1 cellular context compared by ENCODE assay signal in the genomic region with DNA sequence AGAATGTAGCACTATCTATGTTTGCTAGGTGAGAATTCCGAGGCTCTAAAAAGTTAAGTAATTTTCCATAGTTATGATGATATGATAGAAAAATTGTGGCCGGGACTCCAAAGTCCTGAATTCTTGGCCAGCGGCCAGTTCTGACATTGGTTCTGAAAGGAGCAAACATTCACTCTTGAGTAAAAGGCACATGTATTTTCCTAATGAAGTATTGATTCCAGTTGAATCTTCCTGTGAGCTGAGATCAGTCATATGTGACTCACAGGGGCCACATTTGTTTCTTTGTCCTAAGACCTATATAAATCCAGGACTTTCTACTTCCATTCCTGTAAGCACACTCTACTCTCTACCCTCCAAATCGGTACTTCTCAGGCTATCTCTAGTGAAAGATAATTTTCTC.
TF ChIP-seq lines count a peak whose summit lies in the region.

No MANE protein-coding gene starts in this region.

TF ChIP-seq in SK-N-SH, 30 proteins besides CTCF, POLR2A, EP300 and RAD21 (continued from another document):
- TF ChIP-seq SMC3 (IDR thresholded peaks at IDR 0.05; ENCODE audit: low read depth, low read length) (no peak), JUND (IDR thresholded peaks at IDR 0.05) (peak; percentile 69), MXI1 (IDR thresholded peaks at IDR 0.05; ENCODE audit: low read depth, low read length) (no peak), RXRA (IDR thresholded peaks at IDR 0.05; ENCODE audit: borderline replicate concordance, low read depth) (peak; percentile 45; the same call in 1 of the 2 replicates), FOXJ3 (CRISPR knock-in tag; IDR thresholded peaks at IDR 0.05) (no peak), GABPA (IDR thresholded peaks at IDR 0.05; ENCODE audit: low read depth) (no peak), TAF1 (IDR thresholded peaks at IDR 0.05; ENCODE audit: borderline replicate concordance, low read depth, low read length) (no peak), ELF1 (IDR thresholded peaks at IDR 0.05) (no peak), SIN3A (IDR thresholded peaks at IDR 0.05; ENCODE audit: borderline replicate concordance, low read depth, low read length) (no peak), TEAD4 (IDR thresholded peaks at IDR 0.05; ENCODE audit: borderline replicate concordance, insufficient read depth) (peak; percentile 30; the same call in 1 of the 2 replicates), POLR2AphosphoS5 (IDR thresholded peaks at IDR 0.05; ENCODE audit: low read depth, low read length) (no peak), FOSL2 (IDR thresholded peaks at IDR 0.05; ENCODE audit: borderline replicate concordance, low read depth) (peak; percentile 66), NFIC (IDR thresholded peaks at IDR 0.05; ENCODE audit: borderline replicate concordance) (peak; percentile 88), EZH2phosphoT487 (IDR thresholded peaks at IDR 0.05; ENCODE audit: borderline replicate concordance, low read depth) (no peak), FOXM1 (IDR thresholded peaks at IDR 0.05; ENCODE audit: low read depth) (no peak)
- TF ChIP-seq, protein P1, sequence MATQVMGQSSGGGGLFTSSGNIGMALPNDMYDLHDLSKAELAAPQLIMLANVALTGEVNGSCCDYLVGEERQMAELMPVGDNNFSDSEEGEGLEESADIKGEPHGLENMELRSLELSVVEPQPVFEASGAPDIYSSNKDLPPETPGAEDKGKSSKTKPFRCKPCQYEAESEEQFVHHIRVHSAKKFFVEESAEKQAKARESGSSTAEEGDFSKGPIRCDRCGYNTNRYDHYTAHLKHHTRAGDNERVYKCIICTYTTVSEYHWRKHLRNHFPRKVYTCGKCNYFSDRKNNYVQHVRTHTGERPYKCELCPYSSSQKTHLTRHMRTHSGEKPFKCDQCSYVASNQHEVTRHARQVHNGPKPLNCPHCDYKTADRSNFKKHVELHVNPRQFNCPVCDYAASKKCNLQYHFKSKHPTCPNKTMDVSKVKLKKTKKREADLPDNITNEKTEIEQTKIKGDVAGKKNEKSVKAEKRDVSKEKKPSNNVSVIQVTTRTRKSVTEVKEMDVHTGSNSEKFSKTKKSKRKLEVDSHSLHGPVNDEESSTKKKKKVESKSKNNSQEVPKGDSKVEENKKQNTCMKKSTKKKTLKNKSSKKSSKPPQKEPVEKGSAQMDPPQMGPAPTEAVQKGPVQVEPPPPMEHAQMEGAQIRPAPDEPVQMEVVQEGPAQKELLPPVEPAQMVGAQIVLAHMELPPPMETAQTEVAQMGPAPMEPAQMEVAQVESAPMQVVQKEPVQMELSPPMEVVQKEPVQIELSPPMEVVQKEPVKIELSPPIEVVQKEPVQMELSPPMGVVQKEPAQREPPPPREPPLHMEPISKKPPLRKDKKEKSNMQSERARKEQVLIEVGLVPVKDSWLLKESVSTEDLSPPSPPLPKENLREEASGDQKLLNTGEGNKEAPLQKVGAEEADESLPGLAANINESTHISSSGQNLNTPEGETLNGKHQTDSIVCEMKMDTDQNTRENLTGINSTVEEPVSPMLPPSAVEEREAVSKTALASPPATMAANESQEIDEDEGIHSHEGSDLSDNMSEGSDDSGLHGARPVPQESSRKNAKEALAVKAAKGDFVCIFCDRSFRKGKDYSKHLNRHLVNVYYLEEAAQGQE (IDR thresholded peaks at IDR 0.05; ENCODE audit: low read depth, low read length) = 0 out of 2 replicates have a peak, but pooled peaks have one; percentile 11
- TF ChIP-seq, protein P2, sequence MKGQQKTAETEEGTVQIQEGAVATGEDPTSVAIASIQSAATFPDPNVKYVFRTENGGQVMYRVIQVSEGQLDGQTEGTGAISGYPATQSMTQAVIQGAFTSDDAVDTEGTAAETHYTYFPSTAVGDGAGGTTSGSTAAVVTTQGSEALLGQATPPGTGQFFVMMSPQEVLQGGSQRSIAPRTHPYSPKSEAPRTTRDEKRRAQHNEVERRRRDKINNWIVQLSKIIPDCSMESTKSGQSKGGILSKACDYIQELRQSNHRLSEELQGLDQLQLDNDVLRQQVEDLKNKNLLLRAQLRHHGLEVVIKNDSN (IDR thresholded peaks at IDR 0.05; ENCODE audit: borderline replicate concordance, low read depth) = no peak
- TF ChIP-seq, protein P3, sequence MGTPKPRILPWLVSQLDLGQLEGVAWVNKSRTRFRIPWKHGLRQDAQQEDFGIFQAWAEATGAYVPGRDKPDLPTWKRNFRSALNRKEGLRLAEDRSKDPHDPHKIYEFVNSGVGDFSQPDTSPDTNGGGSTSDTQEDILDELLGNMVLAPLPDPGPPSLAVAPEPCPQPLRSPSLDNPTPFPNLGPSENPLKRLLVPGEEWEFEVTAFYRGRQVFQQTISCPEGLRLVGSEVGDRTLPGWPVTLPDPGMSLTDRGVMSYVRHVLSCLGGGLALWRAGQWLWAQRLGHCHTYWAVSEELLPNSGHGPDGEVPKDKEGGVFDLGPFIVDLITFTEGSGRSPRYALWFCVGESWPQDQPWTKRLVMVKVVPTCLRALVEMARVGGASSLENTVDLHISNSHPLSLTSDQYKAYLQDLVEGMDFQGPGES (IDR thresholded peaks at IDR 0.05; ENCODE audit: low read depth, low read length) = no peak
- TF ChIP-seq, protein P4, sequence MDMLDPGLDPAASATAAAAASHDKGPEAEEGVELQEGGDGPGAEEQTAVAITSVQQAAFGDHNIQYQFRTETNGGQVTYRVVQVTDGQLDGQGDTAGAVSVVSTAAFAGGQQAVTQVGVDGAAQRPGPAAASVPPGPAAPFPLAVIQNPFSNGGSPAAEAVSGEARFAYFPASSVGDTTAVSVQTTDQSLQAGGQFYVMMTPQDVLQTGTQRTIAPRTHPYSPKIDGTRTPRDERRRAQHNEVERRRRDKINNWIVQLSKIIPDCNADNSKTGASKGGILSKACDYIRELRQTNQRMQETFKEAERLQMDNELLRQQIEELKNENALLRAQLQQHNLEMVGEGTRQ (IDR thresholded peaks at IDR 0.05; ENCODE audit: borderline replicate concordance, low read depth, low read length) = no peak
- TF ChIP-seq, protein P5, sequence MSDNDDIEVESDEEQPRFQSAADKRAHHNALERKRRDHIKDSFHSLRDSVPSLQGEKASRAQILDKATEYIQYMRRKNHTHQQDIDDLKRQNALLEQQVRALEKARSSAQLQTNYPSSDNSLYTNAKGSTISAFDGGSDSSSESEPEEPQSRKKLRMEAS (IDR thresholded peaks at IDR 0.05; ENCODE audit: low read depth) = peak; percentile 53
TF ChIP-seq in SK-N-SH: peak in this region for 9.
